ENCODE assay signal across 9 cellular contexts in genomic region chr11:17734418-17734911, GRCh38. TPM values are rescaled to one million over a fixed set of nuclear protein-coding genes. Genes with fewer than 3 reads are reported as not detected.
DNase-seq lines count a peak whose midpoint lies in the region; ATAC-seq and TF ChIP-seq lines count a peak whose summit lies in the region.
"Had no signal": no experiment of that assay in that cellular context is flagged by ENCODE, and none has a peak within 500 bp of the region (broad histone marks: within the 10 kb centered on the region; RNA-seq: fewer than 3 reads in every experiment).

KCNC1 (plus strand) TSS chr11:17734781; CDS start chr11:17736003, 1,222 bp downstream.

- H3K27me3 ChIP-seq in GM23338 (ENCODE audit: insufficient read depth) (peaks cover 80% of the 10 kb centered on the region), PC-3 (ENCODE audit: low read length) (no peaks in the 10 kb centered on the region)

- H3K36me3 ChIP-seq in GM23338 (ENCODE audit: insufficient read depth), result no peaks in the 10 kb centered on the region; the same call in 1 of the 2 replicates
- H3K36me3 ChIP-seq in PC-3 (ENCODE audit: low read depth, low read length), result no peaks in the 10 kb centered on the region

- no TSS peak for BruUV-seq in PC-3 (replicated peaks; lab: Mats Ljungman, UMichigan)

- H3K9me2 ChIP-seq in GM23338 (ENCODE audit: insufficient read depth), result no peaks in the 10 kb centered on the region
- no peaks in the 10 kb centered on the region for H3K9me2 ChIP-seq in PC-3 (replicated peaks; ENCODE audit: low read length)

- CTCF ChIA-PET in PC-3 (lab: Charles Lee), result no interaction called here

- H3K4me2 ChIP-seq in GM23338 (peak within 1 kb of the TSS; percentile 84), PC-3 (ENCODE audit: low read length) (peak within 1 kb of the TSS; percentile 71)

- peak within 1 kb of the TSS; percentile 43; the same call in 1 of the 2 replicates for H2AFZ ChIP-seq in GM23338
- no peak within 1 kb of the TSS for H2AFZ ChIP-seq in PC-3 (ENCODE audit: low read length)

- peaks cover 7% of the 10 kb centered on the region for H3K9me3 Mint-ChIP-seq in GM23338

- H3F3A ChIP-seq in GM23338 (replicated peaks; ENCODE audit: low read depth) (no peaks in the 10 kb centered on the region), PC-3 (ENCODE audit: low read length, unreplicated experiment) (no peaks in the 10 kb centered on the region)

- TF ChIP-seq CTCF in AG09309 (IDR thresholded peaks at IDR 0.05; ENCODE audit: control insufficient read depth, insufficient read depth, low read depth, low read length, missing control alignments) (no peak), GM23338 (conservative IDR thresholded peaks at IDR 0.05; ENCODE audit: low read depth in 2 of 2) (peak; percentile 12 to 15; a peak in 1 of 4 replicates), PC-3 (conservative IDR thresholded peaks at IDR 0.05; ENCODE audit: low read depth, low read length) (no peak), epithelial cell of esophagus (IDR thresholded peaks at IDR 0.05; ENCODE audit: insufficient read depth, low read depth, low read length, missing control alignments) (no peak)

- H3K27ac ChIP-seq in GM23338 (ENCODE audit: low read depth), result no peak within 1 kb of the TSS
- H3K27ac ChIP-seq in PC-3 (ENCODE audit: low read length), result no peak within 1 kb of the TSS

- H3K27me3 Mint-ChIP-seq in GM23338 (ENCODE audit: insufficient read depth, low read depth, poor library complexity), result peaks cover 64% of the 10 kb centered on the region

- no peaks in the 10 kb centered on the region; the same call in 2 of the 3 replicates for H3K36me3 Mint-ChIP-seq in GM23338 (ENCODE audit: low read depth)

- H3K4me3 ChIP-seq in AG09309 (ENCODE audit: control insufficient read depth, low read depth, low read length) (peak within 1 kb of the TSS; percentile 5), GM23338 (peak within 1 kb of the TSS; percentile 66), PC-3 (ENCODE audit: low read length) (peak within 1 kb of the TSS; percentile 35; the same call in 1 of the 2 replicates), epithelial cell of esophagus (ENCODE audit: low read length) (no peak within 1 kb of the TSS)
- H3K4me3 ChIP-seq: lung had no signal

- POLR2A ChIA-PET in PC-3 (lab: Charles Lee; ENCODE audit: unreplicated experiment), result no interaction called here

- peaks cover 7% of the 10 kb centered on the region for H4K20me1 ChIP-seq in GM23338 (replicated peaks; ENCODE audit: insufficient read depth)
- H4K20me1 ChIP-seq in PC-3 (ENCODE audit: low read length), result no peaks in the 10 kb centered on the region

- no peaks in the 10 kb centered on the region for H3K9me3 ChIP-seq in PC-3 (ENCODE audit: low read length)

- intact Hi-C loops in PC-3 (cut with micrococcal nuclease), result loop anchor here (5.0 to 10.0 kb wide), 2 partner anchors 93 to 170 kb away; no protein-coding TSS in a partner anchor

- H3K4me1 Mint-ChIP-seq in GM23338, result peaks cover 21% of the 10 kb centered on the region

- H3K79me2 ChIP-seq in GM23338 (replicated peaks; ENCODE audit: insufficient read depth) (no peaks in the 10 kb centered on the region), PC-3 (ENCODE audit: low read length) (no peaks in the 10 kb centered on the region)

- ATAC-seq in GM23338, result peak; percentile 21
- peak; percentile 35 for ATAC-seq in PC-3
- no peak for ATAC-seq in HG03108 (IDR thresholded peaks at IDR 0.05; ENCODE audit: unreplicated experiment)
- no peak for ATAC-seq in HG02571 (IDR thresholded peaks at IDR 0.05; ENCODE audit: unreplicated experiment)

- H3K4me3 Mint-ChIP-seq in GM23338, result peak within 1 kb of the TSS; percentile 74

- H3K27ac Mint-ChIP-seq in GM23338, result no peak within 1 kb of the TSS

- peaks cover 15% of the 10 kb centered on the region for H3K4me1 ChIP-seq in GM23338 (ENCODE audit: insufficient read depth)
- H3K4me1 ChIP-seq in PC-3 (ENCODE audit: insufficient read depth, low read length), result no peaks in the 10 kb centered on the region

- no peak within 1 kb of the TSS for H3K9ac ChIP-seq in PC-3 (ENCODE audit: low read length)

- DNase-seq in AG09309 (ENCODE audit: low read depth) (no peak), GM23338 (ENCODE audit: low spot score) (peak; percentile 75), PC-3 (no peak), epithelial cell of esophagus (ENCODE audit: low read depth) (peak; percentile 23), myocyte (ENCODE audit: low read depth) (peak; percentile 69), GDM1 (lab: John Stamatoyannopoulos, UW) (no peak)

TF ChIP-seq in GM23338, 12 proteins besides CTCF, POLR2A, EP300 and RAD21:
- TF ChIP-seq CREB1 (CRISPR knock-in tag; IDR thresholded peaks at IDR 0.05; ENCODE audit: low read depth) (no peak), EZH2phosphoT487 (IDR thresholded peaks at IDR 0.05; ENCODE audit: unreplicated experiment) (no peak), REST (IDR thresholded peaks at IDR 0.05; ENCODE audit: unreplicated experiment) (no peak), EZH2 (IDR thresholded peaks at IDR 0.05; ENCODE audit: low read depth, unreplicated experiment) (no peak)
- TF ChIP-seq, protein P1, sequence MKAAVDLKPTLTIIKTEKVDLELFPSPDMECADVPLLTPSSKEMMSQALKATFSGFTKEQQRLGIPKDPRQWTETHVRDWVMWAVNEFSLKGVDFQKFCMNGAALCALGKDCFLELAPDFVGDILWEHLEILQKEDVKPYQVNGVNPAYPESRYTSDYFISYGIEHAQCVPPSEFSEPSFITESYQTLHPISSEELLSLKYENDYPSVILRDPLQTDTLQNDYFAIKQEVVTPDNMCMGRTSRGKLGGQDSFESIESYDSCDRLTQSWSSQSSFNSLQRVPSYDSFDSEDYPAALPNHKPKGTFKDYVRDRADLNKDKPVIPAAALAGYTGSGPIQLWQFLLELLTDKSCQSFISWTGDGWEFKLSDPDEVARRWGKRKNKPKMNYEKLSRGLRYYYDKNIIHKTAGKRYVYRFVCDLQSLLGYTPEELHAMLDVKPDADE (IDR thresholded peaks at IDR 0.05), result no peak
TF ChIP-seq in GM23338: peak in this region for 0.

RNA-seq across cellular contexts. Expression of gene KCNC1, which starts in this region (rescaled TPM):
- total RNA-seq in GM23338 (2014; rRNA removed; shearing (Covaris generic)), result not detected in 2 replicates
- 0.11 and 0.17 TPM in 2 replicates for polyA plus RNA-seq in GM23338 (2016; fragmentation: Nextera tagmentation; extraction: Ambion mirVana)
- not detected in 2 replicates for total RNA-seq in PC-3 (2014; rRNA removed)
- 0.27 and 0.57 TPM in 2 replicates for total RNA-seq in myocyte
- 0.54 TPM for polyA plus RNA-seq in myocyte (2012)
- total RNA-seq: lung had no signal

Comparison
In these comparisons a context has a peak if more than half of its experiments do, and no peak if none do; other contexts are left out.
1. Peak in DNase-seq, ATAC-seq, H3K4me3 ChIP-seq and H3K4me2 ChIP-seq in GM23338; RNA of the gene not detected or under 1 TPM.
2. Peak in ATAC-seq, H3K4me3 ChIP-seq and H3K4me2 ChIP-seq in PC-3; RNA of the gene not detected or under 1 TPM.
3. Peak in DNase-seq in myocyte; RNA of the gene not detected or under 1 TPM.
4. CTCF ChIP-seq: peak in GM23338 (2 of 2); none in AG09309 (single experiment), PC-3 (single experiment) and epithelial cell of esophagus (single experiment).